In the genomic region with DNA sequence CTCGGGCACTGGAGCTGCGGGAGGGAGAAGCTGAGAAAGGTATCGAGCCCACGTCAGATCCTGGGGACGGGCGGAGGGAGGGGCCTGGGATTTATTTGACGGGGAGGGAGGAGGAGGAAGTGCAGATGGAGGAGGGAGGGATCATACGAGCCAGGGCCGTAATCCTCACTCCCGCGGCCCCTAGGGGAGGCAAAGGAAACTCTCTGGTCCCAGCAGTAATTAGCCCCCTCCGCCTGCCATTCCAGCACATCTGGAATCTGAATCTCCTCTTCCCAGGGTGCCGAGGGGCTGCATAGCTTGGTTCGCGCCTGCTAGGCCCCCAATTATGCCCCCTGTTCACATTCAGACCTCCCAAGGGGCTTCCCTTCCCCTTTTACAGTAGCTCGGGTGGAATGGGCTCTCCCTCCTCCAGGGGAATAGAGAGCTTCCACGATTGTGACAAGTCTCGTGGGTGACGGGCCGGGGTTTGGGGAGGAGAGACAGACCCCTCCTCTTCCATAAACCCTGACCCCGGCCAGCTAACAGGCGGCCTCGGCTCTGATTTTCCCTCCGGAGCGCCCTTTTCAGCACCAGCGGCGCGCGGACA, we compare ENCODE assay signal across 8 cellular contexts. TPM values are rescaled to one million over a fixed set of nuclear protein-coding genes. Genes with fewer than 3 reads are reported as not detected.
DNase-seq lines count a peak whose midpoint lies in the region; ATAC-seq, FAIRE-seq and TF ChIP-seq lines count a peak whose summit lies in the region.

TSS of gene SEZ6L2 (minus strand) at position 35 of the 586 bp plus-strand sequence. CDS start 531 bp downstream, outside the sequence.

- H2BK12ac ChIP-seq in H1 (ENCODE audit: low read depth, low read length): 0 out of 2 replicates have a peak within 1 kb of the TSS, but pooled peaks have one; percentile 68

- no peak within 1 kb of the TSS for H2AK5ac ChIP-seq in H1 (ENCODE audit: low read depth, low read length)

- TF ChIP-seq CTCF in H1 (IDR thresholded peaks at IDR 0.05; ENCODE audit: control extremely low read depth in 1 of 3, insufficient read depth in 1 of 3, low read depth in 1 of 3, low read length in 3 of 3): peak in 2 of 3 experiments; percentile 27 to 45; a peak in 3 of 4 replicates

- H2BK20ac ChIP-seq in H1 (ENCODE audit: low read length): no peak within 1 kb of the TSS; the same call in 1 of the 2 replicates

- H3K23ac ChIP-seq in H1 (ENCODE audit: insufficient read length): no peak within 1 kb of the TSS

- peaks cover 0 to 1% (median 0%) of the 10 kb centered on the region in 4 experiments; a peak in 2 of 8 replicates for H3K36me3 ChIP-seq in H1 (ENCODE audit: control insufficient read depth in 2 of 4, insufficient read depth in 4 of 4, low read length in 3 of 4)

- 0% methylated on average over 8 of the region's 29 CpGs; no CpG with 5 or more reads in 1 of the 2 experiments for WGBS in H1 (ENCODE audit: extremely low coverage in 1 of 2, insufficient coverage in 1 of 2, insufficient read length in 1 of 2, insufficient replicate concordance in 2 of 2, low coverage in 1 of 2, low lambda C conversion rate in 2 of 2, missing lambda C conversion rate in 1 of 2), 2 experiments

- no peak within 1 kb of the TSS for H3K56ac ChIP-seq in H1 (replicated peaks; ENCODE audit: insufficient read length, low read depth, low read length)

- peak within 1 kb of the TSS; percentile 87 to 99 for H3K4me2 ChIP-seq in H1 (ENCODE audit: insufficient read depth in 1 of 2, low read depth in 2 of 2, low read length in 2 of 2)

- peak within 1 kb of the TSS; percentile 62 for H4K8ac ChIP-seq in H1 (ENCODE audit: extremely low read depth, insufficient read depth, low read length)

- no peak; a peak in 2 of 4 replicates for TF ChIP-seq RAD21 in H1 (IDR thresholded peaks at IDR 0.05 in 1 of 2, conservative IDR thresholded peaks at IDR 0.05 in 1 of 2; ENCODE audit: low read depth in 2 of 2, low read length in 2 of 2)

- no peaks in the 10 kb centered on the region for H3K27me3 ChIP-seq in H1 (replicated peaks in 1 of 4; ENCODE audit: control insufficient read depth in 3 of 4, extremely low read depth in 1 of 4, insufficient read depth in 3 of 4, low read length in 3 of 4)

- 0 out of 2 replicates have a peak, but pooled peaks cover 2% of the 10 kb centered on the region for H3K79me1 ChIP-seq in H1 (ENCODE audit: low read depth, low read length)

- no peak for FAIRE-seq in H1 (lab: Jason Lieb, UNC)

- peaks cover 0 to 14% (median 3%) of the 10 kb centered on the region in 4 experiments; a peak in 6 of 7 replicates for H3K4me1 ChIP-seq in H1 (replicated peaks in 1 of 4; ENCODE audit: control insufficient read depth in 3 of 4, insufficient read depth in 4 of 4, low read length in 3 of 4)

- POLR2A ChIA-PET in H1 (lab: Charles Lee; ENCODE audit: partially characterized antibody): interaction anchor here (0.9 to 5.7 kb wide), 18 partner anchors 11 to 199 kb away, joined by 3 to 52 read pairs (median 4); partner anchors contain the start of genes ALDOA, CDIPT, KCTD13 and TLCD3B

- CTCF ChIA-PET in activated naive CD4-positive, alpha-beta T cell treated with anti-CD3 and anti-CD28 coated beads, Interleukin-2, amount 10 ng/mL, durations not matched to agents 7 days and 5 days (lab: Charles Lee): interaction anchor here (0.6 kb wide), 1 partner anchor 226 kb away, joined by 3 read pairs; no protein-coding TSS in a partner anchor
- CTCF ChIA-PET in H1 (lab: Charles Lee; ENCODE audit: partially characterized antibody): interaction anchor here (1.0 to 2.9 kb wide), 9 partner anchors 11 to 132 kb away, joined by 3 to 14 read pairs (median 5); partner anchors contain the start of genes CDIPT, TAOK2 and TLCD3B

- peak; percentile 16 for ATAC-seq in memory B cell (ENCODE audit: low read depth)
- ATAC-seq in GM18873 (IDR thresholded peaks at IDR 0.05; ENCODE audit: low FRiP score, unreplicated experiment): no peak

- H3K9me3 Mint-ChIP-seq in activated naive CD4-positive, alpha-beta T cell treated with anti-CD3 and anti-CD28 coated beads, Interleukin-2, amount 10 ng/mL, durations not matched to agents 7 days and 5 days: no peaks in the 10 kb centered on the region
- H3K9me3 Mint-ChIP-seq in memory B cell: no peaks in the 10 kb centered on the region

- peak within 1 kb of the TSS; percentile 94 for H3K4ac ChIP-seq in H1 (replicated peaks; ENCODE audit: insufficient read length, low read depth, low read length)

- peaks cover 0 to 3% of the 10 kb centered on the region in 2 experiments for H4K20me1 ChIP-seq in H1 (replicated peaks in 1 of 2; ENCODE audit: control insufficient read depth in 1 of 2, insufficient read depth in 2 of 2, low read length in 2 of 2)

- TF ChIP-seq EP300 in H1 (IDR thresholded peaks at IDR 0.05; ENCODE audit: borderline replicate concordance in 1 of 2, low read depth in 2 of 2, low read length in 2 of 2): no peak

- TF ChIP-seq POLR2A in H1 (IDR thresholded peaks at IDR 0.05; ENCODE audit: control extremely low read depth in 1 of 2, low read depth in 2 of 2, low read length in 2 of 2): 0 out of 3 replicates have a peak, but pooled peaks of 1 of the 2 experiments have one; percentile 5

- peak within 1 kb of the TSS; percentile 23; the same call in 1 of the 2 replicates for H2AFZ ChIP-seq in H1 (ENCODE audit: low read length)

- H3K18ac ChIP-seq in H1 (ENCODE audit: extremely low read depth, low read length): peak within 1 kb of the TSS; percentile 83

- no peaks in the 10 kb centered on the region for H3K79me2 ChIP-seq in H1 (ENCODE audit: control insufficient read depth in 1 of 2, insufficient read depth in 2 of 2, low read length in 2 of 2)

- no peaks in the 10 kb centered on the region for H3K36me3 Mint-ChIP-seq in activated naive CD4-positive, alpha-beta T cell treated with anti-CD3 and anti-CD28 coated beads, Interleukin-2, amount 10 ng/mL, durations not matched to agents 7 days and 5 days
- peaks cover 3% of the 10 kb centered on the region for H3K36me3 Mint-ChIP-seq in memory B cell

- peak within 1 kb of the TSS; percentile 59 to 99 (median 90) for H3K4me3 ChIP-seq in H1 (ENCODE audit: extremely low read depth in 1 of 4, insufficient read depth in 2 of 4, low read depth in 3 of 4, low read length in 4 of 4)

- peak within 1 kb of the TSS in 3 of 4 experiments; percentile 51 to 73 (median 70); a peak in 6 of 7 replicates for H3K9ac ChIP-seq in H1 (replicated peaks in 1 of 4; ENCODE audit: extremely low read depth in 1 of 4, low read depth in 3 of 4, low read length in 3 of 4)

- H4K91ac ChIP-seq in H1 (replicated peaks; ENCODE audit: insufficient read length, low read length): no peak within 1 kb of the TSS

- DNase-seq in activated naive CD4-positive, alpha-beta T cell treated with anti-CD3 and anti-CD28 coated beads, Interleukin-2, amount 10 ng/mL, durations not matched to agents 7 days and 5 days: peak; percentile 84
- no peak for DNase-seq in activated naive CD4-positive, alpha-beta T cell treated with Interleukin-2 at 50 U/mL for 16 hours
- DNase-seq in NCI-H187 (lab: John Stamatoyannopoulos, UW) (peak; percentile 44 to 58), T-helper 9 cell (peak; percentile 85), H1 (ENCODE audit: low read depth in 1 of 2, low spot score in 2 of 2) (peak; percentile 86 to 95), memory B cell (ENCODE audit: low spot score in 2 of 2) (peak in 1 of 2 donors; percentile 76)
- DNase-seq in stimulated activated CD8-positive, alpha-beta memory T cell treated with anti-CD3 and anti-CD28 coated beads, Interleukin-2, amount 100 ng/mL, for 48 hours (ENCODE audit: low read depth in 2 of 2): peak; percentile 65 to 68

- peaks cover 24% of the 10 kb centered on the region for H3K23me2 ChIP-seq in H1 (ENCODE audit: low read depth, low read length)

- no peaks in the 10 kb centered on the region for H3K9me3 ChIP-seq in H1 (ENCODE audit: insufficient read depth in 2 of 2, low read depth in 1 of 2, low read length in 1 of 2)

- no peak within 1 kb of the TSS for H2BK120ac ChIP-seq in H1 (replicated peaks; ENCODE audit: low read depth, low read length)

- H3K27me3 Mint-ChIP-seq in activated naive CD4-positive, alpha-beta T cell treated with anti-CD3 and anti-CD28 coated beads, Interleukin-2, amount 10 ng/mL, durations not matched to agents 7 days and 5 days: peaks cover 69% of the 10 kb centered on the region
- peaks cover 25% of the 10 kb centered on the region for H3K27me3 Mint-ChIP-seq in memory B cell

- peaks cover 13% of the 10 kb centered on the region for H3K4me1 Mint-ChIP-seq in activated naive CD4-positive, alpha-beta T cell treated with anti-CD3 and anti-CD28 coated beads, Interleukin-2, amount 10 ng/mL, durations not matched to agents 7 days and 5 days
- peaks cover 11% of the 10 kb centered on the region for H3K4me1 Mint-ChIP-seq in memory B cell

- H4K5ac ChIP-seq in H1 (ENCODE audit: insufficient read length, low read depth, low read length): no peak within 1 kb of the TSS

- H2BK15ac ChIP-seq in H1 (ENCODE audit: low read length): no peak within 1 kb of the TSS

- H3K27ac ChIP-seq in H1 (ENCODE audit: low read depth, low read length): peak within 1 kb of the TSS; percentile 67

- H3K14ac ChIP-seq in H1 (ENCODE audit: insufficient read length): no peak within 1 kb of the TSS

- H3K27ac Mint-ChIP-seq in activated naive CD4-positive, alpha-beta T cell treated with anti-CD3 and anti-CD28 coated beads, Interleukin-2, amount 10 ng/mL, durations not matched to agents 7 days and 5 days: no peak within 1 kb of the TSS
- no peak within 1 kb of the TSS for H3K27ac Mint-ChIP-seq in memory B cell

- peak within 1 kb of the TSS; percentile 75; the same call in 1 of the 2 replicates for H2BK5ac ChIP-seq in H1 (ENCODE audit: low read depth, low read length)

- peak within 1 kb of the TSS; percentile 67 for H3K4me3 Mint-ChIP-seq in activated naive CD4-positive, alpha-beta T cell treated with anti-CD3 and anti-CD28 coated beads, Interleukin-2, amount 10 ng/mL, durations not matched to agents 7 days and 5 days
- H3K4me3 Mint-ChIP-seq in memory B cell: peak within 1 kb of the TSS; percentile 5

TF ChIP-seq in H1, 55 proteins besides CTCF, POLR2A, EP300 and RAD21 (continues in another document):
- TF ChIP-seq RNF2 (IDR thresholded peaks at IDR 0.05; ENCODE audit: borderline replicate concordance, low read depth, low read length, missing control alignments, poor library complexity, severe bottlenecking) (no peak), HDAC2 (IDR thresholded peaks at IDR 0.05; ENCODE audit: borderline replicate concordance in 1 of 2, low read depth in 2 of 2, low read length in 2 of 2) (peak in 1 of 2 experiments; percentile 84; a peak in 2 of 4 replicates), HDAC6 (IDR thresholded peaks at IDR 0.05; ENCODE audit: low read depth, low read length) (no peak), MAFK (IDR thresholded peaks at IDR 0.05; ENCODE audit: low read depth, low read length) (no peak)

RNA-seq across cellular contexts. Expression of gene SEZ6L2, which starts in this region (rescaled TPM):
- total RNA-seq in H1 (2021; fragmentation: NEBNext Ultra II Directional; extraction: Animal tissue kit (Norgen Biotek cat#: 25700)): 43.5 and 46.6 TPM in 2 replicates
- 47.7 and 65.7 TPM in 2 replicates for polyA plus RNA-seq in H1 (2011; rRNA removed)
- polyA plus RNA-seq in H1 (2011; cell fraction: cytosol; rRNA removed): 22.1 TPM
- polyA plus RNA-seq in H1 (2011; cell fraction: nucleus; rRNA removed): 51.2 TPM
- polyA plus RNA-seq in H1 (2012, experiment 1 of 2): 31.1 to 59.1 TPM (median 54.7 TPM) in 4 replicates
- 45.0 TPM for polyA plus RNA-seq in H1 (2012, experiment 2 of 2)
- 104 TPM for polyA plus RNA-seq in H1 (2013, experiment 1 of 2)
- polyA plus RNA-seq in H1 (2013, experiment 2 of 2): 87.1 TPM
- polyA minus RNA-seq in H1 (2011; rRNA and poly(A)+ RNA removed): 12.5 and 14.5 TPM in 2 replicates
- 27.9 TPM for polyA minus RNA-seq in H1 (2011; cell fraction: cytosol; rRNA and poly(A)+ RNA removed)
- 17.1 TPM for polyA minus RNA-seq in H1 (2011; cell fraction: nucleus; rRNA and poly(A)+ RNA removed)
